Comparison of ENCODE assay signal across 36 cellular contexts in genomic region chr1:204011426-204011825, GRCh38.
A peak's percentile ranks its signal among the peaks of the same experiment; 100 is the strongest.
DNase-seq lines count a peak whose midpoint lies in the region; ATAC-seq, FAIRE-seq and TF ChIP-seq lines count a peak whose summit lies in the region.
"Had no signal": no experiment of that assay in that cellular context is flagged by ENCODE, and none has a peak within 500 bp of the region (broad histone marks: within the 10 kb centered on the region; RNA-seq: fewer than 3 reads in every experiment).

No MANE protein-coding gene starts in this region.

- H3K27ac ChIP-seq in HepG2 (ENCODE audit: extremely low read length, insufficient read depth, low read length) (no peak overlapping the region), right lobe of liver (no peak overlapping the region), neuronal stem cell (replicated peaks; ENCODE audit: low read length) (no peak overlapping the region), GM23248 (no peak overlapping the region)
- H3K27ac ChIP-seq: 22Rv1; A549; BLaER1; BLaER1 treated with 17β-estradiol and CSF1 and Interleukin-3, amounts not matched to agents 10 nM and 100 nM; C4-2B had no signal

- no peaks in the 10 kb centered on the region for H3K4me1 Mint-ChIP-seq in Caco-2 (ENCODE audit: low read depth, unreplicated experiment)
- H3K4me1 Mint-ChIP-seq: B cell; CD14-positive monocyte; CD4-positive, alpha-beta memory T cell; CD4-positive, CD25-positive, alpha-beta regulatory T cell; CD8-positive, alpha-beta memory T cell had no signal

- TF ChIP-seq EP300 in HepG2 (IDR thresholded peaks at IDR 0.05; ENCODE audit: low read depth in 2 of 2, low read length in 2 of 2) (no peak), HepG2 (CRISPR knock-in tag; IDR thresholded peaks at IDR 0.05; ENCODE audit: borderline replicate concordance) (no peak)

- H3K4ac ChIP-seq in neuronal stem cell (ENCODE audit: low read length), result no peak overlapping the region

- no peaks in the 10 kb centered on the region for H3K9me2 ChIP-seq in GM23248 (ENCODE audit: insufficient read depth)

- in situ Hi-C loops in HepG2 (cut with HindIII; ENCODE audit: extremely low pct_ligation_motif_present, low pct_unique_long_range_greater_than_20kb) (no loop called here), GM23248 (cut with MboI) (no loop called here)

- POLR2A ChIA-PET in HepG2 (lab: Yijun Ruan, JAX), result no interaction called here
- POLR2A ChIA-PET in Caco-2 (lab: Charles Lee), result no interaction called here

- FAIRE-seq in HepG2 (lab: Jason Lieb, UNC), result no peak
- FAIRE-seq: A204.1, A549, D721Med had no signal

- WGBS in HepG2 (ENCODE audit: low lambda C conversion rate), result 2% methylated on average over 5 of the region's 5 CpGs
- WGBS in right lobe of liver (ENCODE audit: insufficient coverage, low coverage, low lambda C conversion rate, missing lambda C conversion rate), result 78% methylated on average over 5 of the region's 5 CpGs
- no CpG with 5 or more reads among the region's 5 CpGs for WGBS in neuronal stem cell (ENCODE audit: extremely low coverage in 2 of 2, insufficient read length in 2 of 2, insufficient replicate concordance in 1 of 2), 2 donors
- 33 to 41% methylated on average over 5 of the region's 5 CpGs for WGBS in GM23248 (ENCODE audit: low coverage in 1 of 2, low lambda C conversion rate in 2 of 2, missing lambda C conversion rate in 2 of 2), 2 experiments

- TF ChIP-seq POLR2A in HepG2 (IDR thresholded peaks at IDR 0.05; ENCODE audit: insufficient read depth in 1 of 2, low read depth in 2 of 2, low read length in 2 of 2) (no peak), right lobe of liver (IDR thresholded peaks at IDR 0.05) (no peak)

- no peaks in the 10 kb centered on the region for H3K9me3 Mint-ChIP-seq in Caco-2 (ENCODE audit: unreplicated experiment)
- H3K9me3 Mint-ChIP-seq: CD4-positive, alpha-beta T cell; CD8-positive, alpha-beta memory T cell; CD8-positive, alpha-beta T cell had no signal

- H3K79me2 ChIP-seq in HepG2 (ENCODE audit: insufficient read depth, low read length) (no peaks in the 10 kb centered on the region), GM23248 (ENCODE audit: insufficient read depth) (no peaks in the 10 kb centered on the region)

- H4K91ac ChIP-seq in neuronal stem cell (ENCODE audit: low read depth, low read length, poor library complexity), result no peak overlapping the region

- H3K27ac Mint-ChIP-seq in Caco-2 (ENCODE audit: unreplicated experiment), result no peak overlapping the region
- H3K27ac Mint-ChIP-seq: B cell; CD14-positive monocyte; CD4-positive, alpha-beta memory T cell; CD4-positive, alpha-beta T cell; CD4-positive, CD25-positive, alpha-beta regulatory T cell; CD8-positive, alpha-beta memory T cell; CD8-positive, alpha-beta T cell had no signal

- no peak for TF ChIP-seq CTCF in HepG2 (CRISPR knock-in tag; IDR thresholded peaks at IDR 0.05)
- no peak for TF ChIP-seq CTCF in right lobe of liver (IDR thresholded peaks at IDR 0.05)
- TF ChIP-seq CTCF in Caco-2 (IDR thresholded peaks at IDR 0.05; ENCODE audit: insufficient read depth in 1 of 2, low read depth in 1 of 2, low read length in 1 of 2, severe bottlenecking in 1 of 2, unreplicated experiment in 1 of 2), result no peak

- H3K18ac ChIP-seq in neuronal stem cell (ENCODE audit: low read length), result no peak overlapping the region

- H2AK5ac ChIP-seq in neuronal stem cell (ENCODE audit: low read depth, low read length), result no peak overlapping the region

- H2BK15ac ChIP-seq in neuronal stem cell (ENCODE audit: low read length), result no peak overlapping the region

- CTCF ChIA-PET in HepG2 (lab: Yijun Ruan, JAX; ENCODE audit: low intra/inter-chr PET ratio, low total read pairs) (no interaction called here), Caco-2 (lab: Charles Lee) (no interaction called here)

- H2AFZ ChIP-seq in HepG2 (ENCODE audit: low read length) (no peak overlapping the region), neuronal stem cell (ENCODE audit: low read length) (no peak overlapping the region), GM23248 (no peak overlapping the region)

- H3K36me3 ChIP-seq in HepG2 (replicated peaks in 1 of 2; ENCODE audit: control insufficient read depth in 1 of 2, insufficient read depth in 2 of 2, low read length in 2 of 2), result no peaks in the 10 kb centered on the region
- H3K36me3 ChIP-seq in right lobe of liver, result no peaks in the 10 kb centered on the region
- no peaks in the 10 kb centered on the region for H3K36me3 ChIP-seq in Caco-2 (ENCODE audit: control insufficient read depth, insufficient read depth, low read length)
- no peaks in the 10 kb centered on the region for H3K36me3 ChIP-seq in neuronal stem cell (replicated peaks in 1 of 2; ENCODE audit: control insufficient read depth in 2 of 2, insufficient read depth in 2 of 2, low read length in 2 of 2)
- no peaks in the 10 kb centered on the region for H3K36me3 ChIP-seq in GM23248 (ENCODE audit: low read depth)
- H3K36me3 ChIP-seq: BE2C; BLaER1; BLaER1 treated with 17β-estradiol and CSF1 and Interleukin-3, amounts not matched to agents 10 nM and 100 nM had no signal

- H3K4me2 ChIP-seq in HepG2 (ENCODE audit: low read depth, low read length) (peak overlapping the region; percentile 15; the same call in 1 of the 2 replicates), neuronal stem cell (ENCODE audit: insufficient read depth, low read length, poor library complexity, severe bottlenecking) (no peak overlapping the region), GM23248 (ENCODE audit: unreplicated experiment) (no peak overlapping the region)
- H3K4me2 ChIP-seq: A549; BLaER1; BLaER1 treated with 17β-estradiol and CSF1 and Interleukin-3, amounts not matched to agents 10 nM and 100 nM had no signal

- no peaks in the 10 kb centered on the region for H3K36me3 Mint-ChIP-seq in Caco-2 (ENCODE audit: insufficient read depth, unreplicated experiment)
- H3K36me3 Mint-ChIP-seq: CD14-positive monocyte; CD4-positive, alpha-beta memory T cell; CD4-positive, CD25-positive, alpha-beta regulatory T cell; CD8-positive, alpha-beta memory T cell; CD8-positive, alpha-beta T cell had no signal

- H3K9me3 ChIP-seq in HepG2 (ENCODE audit: low read length), result no peaks in the 10 kb centered on the region
- no peaks in the 10 kb centered on the region for H3K9me3 ChIP-seq in right lobe of liver
- no peaks in the 10 kb centered on the region for H3K9me3 ChIP-seq in Caco-2
- no peaks in the 10 kb centered on the region for H3K9me3 ChIP-seq in neuronal stem cell (replicated peaks in 1 of 2; ENCODE audit: control insufficient read depth in 2 of 2, insufficient read depth in 1 of 2, low read depth in 1 of 2, low read length in 2 of 2)
- no peaks in the 10 kb centered on the region for H3K9me3 ChIP-seq in GM23248 (ENCODE audit: low read depth)
- H3K9me3 ChIP-seq: A549; BE2C; BLaER1; BLaER1 treated with 17β-estradiol and CSF1 and Interleukin-3, amounts not matched to agents 10 nM and 100 nM had no signal

- H3K4me3 Mint-ChIP-seq in Caco-2 (ENCODE audit: unreplicated experiment), result no peak overlapping the region
- H3K4me3 Mint-ChIP-seq: B cell; CD14-positive monocyte; CD4-positive, alpha-beta memory T cell; CD4-positive, alpha-beta T cell; CD4-positive, CD25-positive, alpha-beta regulatory T cell; CD8-positive, alpha-beta memory T cell; CD8-positive, alpha-beta T cell had no signal

- intact Hi-C loops in HepG2 (cut with micrococcal nuclease; ENCODE audit: unreplicated experiment), result no loop called here
- intact Hi-C loops in right lobe of liver (cut with DNase I), result no loop called here
- intact Hi-C loops in Caco-2 (cut with micrococcal nuclease; ENCODE audit: unreplicated experiment), result no loop called here

- H3K4me3 ChIP-seq in HepG2 (replicated peaks in 1 of 3; ENCODE audit: insufficient read depth in 1 of 3, low read depth in 2 of 3, low read length in 3 of 3) (no peak overlapping the region), right lobe of liver (no peak overlapping the region), Caco-2 (ENCODE audit: low read depth, low read length) (no peak overlapping the region), neuronal stem cell (ENCODE audit: low read length in 2 of 2) (no peak overlapping the region), GM23248 (no peak overlapping the region)
- H3K4me3 ChIP-seq: A549; BLaER1; BLaER1 treated with 17β-estradiol and CSF1 and Interleukin-3, amounts not matched to agents 10 nM and 100 nM had no signal

- H3K4me1 ChIP-seq in HepG2 (ENCODE audit: insufficient read depth, low read length) (peaks cover 4% of the 10 kb centered on the region; the same call in 1 of the 2 replicates), right lobe of liver (no peaks in the 10 kb centered on the region), Caco-2 (peaks cover 6% of the 10 kb centered on the region), neuronal stem cell (ENCODE audit: control insufficient read depth in 2 of 2, insufficient read depth in 1 of 2, low read depth in 1 of 2, low read length in 2 of 2) (peaks cover 4% of the 10 kb centered on the region in 2 donors), GM23248 (ENCODE audit: insufficient read depth) (no peaks in the 10 kb centered on the region)
- H3K4me1 ChIP-seq: A549; BE2C; BLaER1; BLaER1 treated with 17β-estradiol and CSF1 and Interleukin-3, amounts not matched to agents 10 nM and 100 nM had no signal

- BruUV-seq in HepG2 (replicated peaks; lab: Mats Ljungman, UMichigan) (no TSS peak), Caco-2 (replicated peaks; lab: Mats Ljungman, UMichigan) (no TSS peak)

- no peaks in the 10 kb centered on the region for H3K27me3 Mint-ChIP-seq in Caco-2 (ENCODE audit: insufficient read depth, unreplicated experiment)
- H3K27me3 Mint-ChIP-seq: CD4-positive, CD25-positive, alpha-beta regulatory T cell had no signal

- peak overlapping the region; percentile 33 for H4K8ac ChIP-seq in neuronal stem cell (ENCODE audit: low read depth, low read length)

- DNase-seq in HepG2 (ENCODE audit: low spot score), result peak; percentile 32
- no peak for DNase-seq in right lobe of liver
- DNase-seq in Caco-2, result peak; percentile 65
- peak; percentile 16 for DNase-seq in mesenteric fat pad (ENCODE audit: low spot score)
- DNase-seq in neuronal stem cell (ENCODE audit: low spot score), result no peak
- no peak for DNase-seq in GM23248
- no peak for DNase-seq in NCI-H82 treated with DMSO at 0.1 percent for 48 hours (lab: John Stamatoyannopoulos, UW; ENCODE audit: unreplicated experiment)
- DNase-seq: 8988T; ACHN; AML-193; BE2C; C1 segment of cervical spinal cord; Calu3; CD4-positive, alpha-beta memory T cell; CD4-positive, alpha-beta T cell; CD4-positive, CD25-positive, alpha-beta regulatory T cell; CD8-positive, alpha-beta memory T cell; CD8-positive, alpha-beta T cell; COR-L47; DMS 273 treated with DMSO at 0.1 percent for 48 hours; DMS153; DMS53; DMS79; DMS79 treated with DMSO at 0.1 percent for 48 hours; DND-41; EL had no signal

- no peak overlapping the region for H3K14ac ChIP-seq in neuronal stem cell (ENCODE audit: low read length)

- H3F3A ChIP-seq in GM23248 (ENCODE audit: insufficient read depth), result no peaks in the 10 kb centered on the region

- no peak for TF ChIP-seq RAD21 in HepG2 (CRISPR knock-in tag; IDR thresholded peaks at IDR 0.05)

- no peak overlapping the region for H2BK5ac ChIP-seq in neuronal stem cell (ENCODE audit: low read length)

- H3K23ac ChIP-seq in neuronal stem cell (ENCODE audit: low read depth, low read length, poor library complexity), result no peak overlapping the region

- no peak overlapping the region for H2BK12ac ChIP-seq in neuronal stem cell (ENCODE audit: low read length)

- ATAC-seq in HepG2 (no peak), right lobe of liver (no peak), HG02798 (IDR thresholded peaks at IDR 0.05; ENCODE audit: poor library complexity, unreplicated experiment) (no peak)
- ATAC-seq: A549; CD8-positive, alpha-beta T cell had no signal

- no peak overlapping the region for H2BK120ac ChIP-seq in neuronal stem cell (ENCODE audit: low read depth, low read length)

- H3K9ac ChIP-seq in HepG2 (ENCODE audit: insufficient read depth, low read depth, low read length) (no peak overlapping the region), neuronal stem cell (ENCODE audit: low read depth, low read length, poor library complexity) (no peak overlapping the region), GM23248 (no peak overlapping the region)
- H3K9ac ChIP-seq: BLaER1; BLaER1 treated with 17β-estradiol and CSF1 and Interleukin-3, amounts not matched to agents 10 nM and 100 nM had no signal

- H3K27me3 ChIP-seq in HepG2 (ENCODE audit: control insufficient read depth in 1 of 2, insufficient read depth in 2 of 2, low read length in 2 of 2) (peaks cover 0 to under 1% of the 10 kb centered on the region in 2 experiments; a peak in 2 of 5 replicates), right lobe of liver (no peaks in the 10 kb centered on the region), Caco-2 (replicated peaks; ENCODE audit: control insufficient read depth, insufficient read depth, low read length) (no peaks in the 10 kb centered on the region), neuronal stem cell (ENCODE audit: control insufficient read depth in 3 of 3, insufficient read depth in 3 of 3, low read depth in 1 of 3, low read length in 3 of 3) (no peaks in the 10 kb centered on the region), GM23248 (replicated peaks; ENCODE audit: insufficient read depth) (no peaks in the 10 kb centered on the region; the same call in 1 of the 2 replicates)
- H3K27me3 ChIP-seq: BE2C; BLaER1; BLaER1 treated with 17β-estradiol and CSF1 and Interleukin-3, amounts not matched to agents 10 nM and 100 nM had no signal

- peaks cover 1% of the 10 kb centered on the region for H3K79me1 ChIP-seq in neuronal stem cell (ENCODE audit: low read depth, low read length)

- H4K20me1 ChIP-seq in HepG2 (ENCODE audit: insufficient read depth, low read length) (no peaks in the 10 kb centered on the region), GM23248 (ENCODE audit: insufficient read depth) (no peaks in the 10 kb centered on the region)
- H4K20me1 ChIP-seq: BLaER1; BLaER1 treated with 17β-estradiol and CSF1 and Interleukin-3, amounts not matched to agents 10 nM and 100 nM had no signal

Comparison
In these comparisons a context has a peak if more than half of its experiments do, and no peak if none do; other contexts are left out.
1. DNase-seq: peak in HepG2 (single experiment), Caco-2 (2 of 2) and mesenteric fat pad (single experiment); none in right lobe of liver (0 of 3), neuronal stem cell (single experiment), GM23248 (single experiment) and NCI-H82 treated with DMSO at 0.1 percent for 48 hours (single experiment).